ENCODE assay signal across 23 cellular contexts in the genomic region with DNA sequence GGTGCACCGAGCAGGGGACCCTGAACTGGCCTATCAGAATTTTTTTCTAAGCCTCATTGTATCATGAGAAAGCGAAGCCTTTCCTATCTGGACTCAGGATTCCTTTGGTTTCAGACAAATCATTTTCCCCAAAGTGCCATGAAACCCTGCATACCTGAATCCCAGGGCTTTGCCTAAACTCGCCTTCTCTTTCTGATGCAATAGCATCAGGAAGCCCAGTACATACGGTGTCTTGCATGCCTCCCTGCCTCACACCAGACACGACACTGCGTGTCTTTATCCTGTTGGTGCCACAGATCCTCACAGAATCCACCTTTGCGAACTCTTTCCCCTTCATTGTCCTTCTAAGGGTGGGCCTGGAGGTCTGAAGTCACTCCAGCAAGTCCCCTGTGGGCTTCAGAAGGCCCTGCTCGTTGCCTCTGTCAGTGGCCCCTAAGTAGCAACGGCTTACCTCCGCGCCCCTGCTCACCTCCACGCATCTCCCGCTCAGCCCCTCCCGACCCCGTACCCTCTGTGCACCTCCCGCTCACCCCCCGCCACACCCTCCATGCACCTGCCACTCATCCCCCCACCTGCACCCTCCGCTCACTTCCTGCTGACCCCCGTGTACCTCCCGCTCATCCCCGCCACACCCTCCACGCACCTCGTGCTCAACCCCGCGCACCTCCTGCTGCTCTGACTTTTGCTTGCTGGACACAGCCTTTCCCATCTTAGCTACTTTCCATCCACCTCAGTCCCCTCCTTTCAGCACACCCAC.
"Had no signal": no experiment of that assay in that cellular context is flagged by ENCODE, and none has a peak within 500 bp of the region (broad histone marks: within the 10 kb centered on the region; RNA-seq: fewer than 3 reads in every experiment).

No MANE protein-coding gene starts in this region.

- H3K9me3 Mint-ChIP-seq: activated CD4-positive, alpha-beta T cell treated with anti-CD3 and anti-CD28 coated beads, Interleukin-2, amount 10 ng/mL, durations not matched to agents 7 days and 5 days; activated naive CD4-positive, alpha-beta T cell treated with anti-CD3 and anti-CD28 coated beads, Interleukin-2, amount 10 ng/mL, durations not matched to agents 7 days and 5 days; activated naive CD8-positive, alpha-beta T cell treated with anti-CD3 and anti-CD28 coated beads, Interleukin-2, amount 50 U/mL, for 24 hours; neural crest cell; stimulated activated naive CD8-positive, alpha-beta T cell treated with anti-CD3 and anti-CD28 coated beads, Interleukin-15, Interleukin-2, amounts not matched to agents 100 ng/mL and 50 ng/mL, for 24 hours had no signal

- H3K4me3 Mint-ChIP-seq: activated CD4-positive, alpha-beta T cell treated with anti-CD3 and anti-CD28 coated beads, Interleukin-2, amount 10 ng/mL, durations not matched to agents 7 days and 5 days; activated naive CD4-positive, alpha-beta T cell treated with anti-CD3 and anti-CD28 coated beads, Interleukin-2, amount 10 ng/mL, durations not matched to agents 7 days and 5 days; activated naive CD8-positive, alpha-beta T cell treated with anti-CD3 and anti-CD28 coated beads, Interleukin-2, amount 50 U/mL, for 24 hours; brain; neural crest cell; stimulated activated naive CD8-positive, alpha-beta T cell treated with anti-CD3 and anti-CD28 coated beads, Interleukin-15, Interleukin-2, amounts not matched to agents 100 ng/mL and 50 ng/mL, for 24 hours had no signal

- H3K27ac Mint-ChIP-seq: activated CD4-positive, alpha-beta T cell treated with anti-CD3 and anti-CD28 coated beads, Interleukin-2, amount 10 ng/mL, durations not matched to agents 7 days and 5 days; activated naive CD4-positive, alpha-beta T cell treated with anti-CD3 and anti-CD28 coated beads, Interleukin-2, amount 10 ng/mL, durations not matched to agents 7 days and 5 days; activated naive CD8-positive, alpha-beta T cell treated with anti-CD3 and anti-CD28 coated beads, Interleukin-2, amount 50 U/mL, for 24 hours; progenitor cell of endocrine pancreas; stimulated activated naive CD8-positive, alpha-beta T cell treated with anti-CD3 and anti-CD28 coated beads, Interleukin-15, Interleukin-2, amounts not matched to agents 100 ng/mL and 50 ng/mL, for 24 hours had no signal

- H3K36me3 ChIP-seq: right atrium auricular region, suprapubic skin, transverse colon had no signal

- H3K4me1 ChIP-seq: right atrium auricular region, suprapubic skin, transverse colon had no signal

- H3K4me1 Mint-ChIP-seq: activated CD4-positive, alpha-beta T cell treated with anti-CD3 and anti-CD28 coated beads, Interleukin-2, amount 10 ng/mL, durations not matched to agents 7 days and 5 days; activated naive CD4-positive, alpha-beta T cell treated with anti-CD3 and anti-CD28 coated beads, Interleukin-2, amount 10 ng/mL, durations not matched to agents 7 days and 5 days; activated naive CD8-positive, alpha-beta T cell treated with anti-CD3 and anti-CD28 coated beads, Interleukin-2, amount 50 U/mL, for 24 hours; brain; neural crest cell had no signal

- H3K27ac ChIP-seq: right atrium auricular region, suprapubic skin, transverse colon had no signal

- H3K27me3 ChIP-seq: right atrium auricular region, suprapubic skin, transverse colon had no signal

- DNase-seq: activated CD4-positive, alpha-beta T cell treated with anti-CD3 and anti-CD28 coated beads, Interleukin-2, amount 10 ng/mL, durations not matched to agents 7 days and 5 days; activated CD8-positive, alpha-beta memory T cell treated with anti-CD3 and anti-CD28 coated beads, Interleukin-2, amount 50 U/mL, for 4 hours; activated effector memory CD4-positive, alpha-beta T cell treated with Interleukin-2 at 50 U/mL for 16 hours; activated naive CD4-positive, alpha-beta T cell treated with anti-CD3 and anti-CD28 coated beads, Interleukin-2, amount 10 ng/mL, durations not matched to agents 7 days and 5 days; activated naive CD8-positive, alpha-beta T cell treated with anti-CD3 and anti-CD28 coated beads, Interleukin-2, amount 50 U/mL, for 24 hours; activated T-cell treated with anti-CD3 and anti-CD28 coated beads, Interleukin-2, amount 50 U/mL, for 48 hours; anterior cingulate cortex; cerebellar nuclear complex; effector CD8-positive, alpha-beta T cell; foreskin melanocyte; glutamatergic neuron; kidney; stimulated activated CD4-positive, alpha-beta T cell treated with anti-CD3 and anti-CD28 coated beads, Interleukin-12 subunit alpha, Interleukin-12 subunit beta, amount 100 ng/mL, for 4 hours; stimulated activated CD4-positive, alpha-beta T cell treated with anti-CD3 and anti-CD28 coated beads, Interleukin-1b, Interleukin-23, amount 100 ng/mL, for 48 hours; transverse colon had no signal

- ATAC-seq: activated CD4-positive, CD25-positive, alpha-beta regulatory T cell treated with anti-CD3 and anti-CD28 coated beads, Interleukin-2, amount 50 U/mL, for 24 hours; activated naive CD8-positive, alpha-beta T cell treated with anti-CD3 and anti-CD28 coated beads, Interleukin-2, amount 50 U/mL, for 24 hours; left lobe of liver had no signal

- H3K36me3 Mint-ChIP-seq: activated naive CD4-positive, alpha-beta T cell treated with anti-CD3 and anti-CD28 coated beads, Interleukin-2, amount 10 ng/mL, durations not matched to agents 7 days and 5 days had no signal

- H3K9me3 ChIP-seq: right atrium auricular region, suprapubic skin, transverse colon had no signal

- H3K4me3 ChIP-seq: right atrium auricular region, suprapubic skin, transverse colon had no signal
